Comparison of ENCODE assay signal across 8 cellular contexts in genomic region chr6:33208089-33208967, GRCh38. TPM values are rescaled to one million over a fixed set of nuclear protein-coding genes. Genes with fewer than 3 reads are reported as not detected.
A peak's percentile ranks its signal among the peaks of the same experiment; 100 is the strongest.
DNase-seq lines count a peak whose midpoint lies in the region; ATAC-seq and TF ChIP-seq lines count a peak whose summit lies in the region.

Gene RING1 (plus strand): TSS chr6:33208500. CDS start chr6:33208823, 323 bp downstream.

- H3K27ac Mint-ChIP-seq in HFFc6: peak within 1 kb of the TSS; percentile 97
- peak within 1 kb of the TSS; percentile 89 for H3K27ac Mint-ChIP-seq in activated CD4-positive, alpha-beta T cell treated with anti-CD3 and anti-CD28 coated beads for 36 hours
- peak within 1 kb of the TSS; percentile 98 for H3K27ac Mint-ChIP-seq in chondrocyte (ENCODE audit: unreplicated experiment)

- H3K4me1 Mint-ChIP-seq in HFFc6 (ENCODE audit: low read depth) (peaks cover 58% of the 10 kb centered on the region), chondrocyte (ENCODE audit: low read depth) (peaks cover 63% of the 10 kb centered on the region)
- H3K4me1 Mint-ChIP-seq in activated CD4-positive, alpha-beta T cell treated with anti-CD3 and anti-CD28 coated beads for 36 hours: peaks cover 55% of the 10 kb centered on the region

- CTCF ChIA-PET in activated CD4-positive, alpha-beta T cell treated with anti-CD3 and anti-CD28 coated beads for 36 hours (lab: Charles Lee): interaction anchor here (0.6 to 2.9 kb wide), 7 partner anchors 11 to 955 kb away, joined by 3 to 22 read pairs (median 3); partner anchors contain the start of genes RPS18 and VPS52

- ATAC-seq in activated CD4-positive, alpha-beta T cell treated with anti-CD3 and anti-CD28 coated beads for 36 hours: peak; percentile 20
- no peak for ATAC-seq in HG02884 (IDR thresholded peaks at IDR 0.05; ENCODE audit: unreplicated experiment)

- H3K4me3 Mint-ChIP-seq in HFFc6: peak within 1 kb of the TSS; percentile 91
- peak within 1 kb of the TSS; percentile 80 for H3K4me3 Mint-ChIP-seq in activated CD4-positive, alpha-beta T cell treated with anti-CD3 and anti-CD28 coated beads for 36 hours
- H3K4me3 Mint-ChIP-seq in chondrocyte (ENCODE audit: unreplicated experiment): peak within 1 kb of the TSS; percentile 96

- H3K27me3 Mint-ChIP-seq in HFFc6 (ENCODE audit: insufficient read depth): peaks cover 13% of the 10 kb centered on the region
- H3K27me3 Mint-ChIP-seq in activated CD4-positive, alpha-beta T cell treated with anti-CD3 and anti-CD28 coated beads for 36 hours: peaks cover 8% of the 10 kb centered on the region
- no peaks in the 10 kb centered on the region for H3K27me3 Mint-ChIP-seq in chondrocyte (ENCODE audit: low read depth)

- intact Hi-C loops in activated CD4-positive, alpha-beta T cell treated with anti-CD3 and anti-CD28 coated beads for 36 hours (cut with DNase I, micrococcal nuclease): loop anchor here (1.0 to 10.0 kb wide), 10 partner anchors 41 to 1544 kb away; partner anchors contain the start of genes C6orf47 (in 1 of the 2), CLIC1 (in 1 of the 2), CSNK2B (in 1 of the 2) and CUTA (in 1 of the 2)

- peak; percentile 79 for DNase-seq in ELR (ENCODE audit: low read depth)
- peak; percentile 61 for DNase-seq in HFFc6
- peak; percentile 75 for DNase-seq in NCI-H345 (lab: John Stamatoyannopoulos, UW)
- peak; percentile 92 for DNase-seq in activated CD4-positive, alpha-beta T cell treated with anti-CD3 and anti-CD28 coated beads for 36 hours
- DNase-seq in chondrocyte (ENCODE audit: low spot score): no peak
- DNase-seq in kidney glomerular epithelial cell (lab: John Stamatoyannopoulos, UW): peak; percentile 56
- DNase-seq in stimulated activated CD4-positive, alpha-beta T cell treated with anti-CD3 and anti-CD28 coated beads, Interleukin-15, amount 100 ng/mL, for 24 hours: peak; percentile 91

- no peak for TF ChIP-seq CTCF in HFFc6 (IDR thresholded peaks at IDR 0.05)
- no peak for TF ChIP-seq CTCF in chondrocyte (IDR thresholded peaks at IDR 0.05)

- H3K36me3 Mint-ChIP-seq in HFFc6 (ENCODE audit: low read depth): peaks cover 35% of the 10 kb centered on the region
- peaks cover 33% of the 10 kb centered on the region for H3K36me3 Mint-ChIP-seq in activated CD4-positive, alpha-beta T cell treated with anti-CD3 and anti-CD28 coated beads for 36 hours (ENCODE audit: low read depth)
- peaks cover 13% of the 10 kb centered on the region for H3K36me3 Mint-ChIP-seq in chondrocyte (ENCODE audit: low read depth)

- no peaks in the 10 kb centered on the region for H3K9me3 Mint-ChIP-seq in HFFc6
- no peaks in the 10 kb centered on the region for H3K9me3 Mint-ChIP-seq in activated CD4-positive, alpha-beta T cell treated with anti-CD3 and anti-CD28 coated beads for 36 hours (ENCODE audit: low read depth)
- no peaks in the 10 kb centered on the region for H3K9me3 Mint-ChIP-seq in chondrocyte (ENCODE audit: low read depth)

- POLR2A ChIA-PET in activated CD4-positive, alpha-beta T cell treated with anti-CD3 and anti-CD28 coated beads for 36 hours (lab: Charles Lee): interaction anchor here (0.5 to 1.6 kb wide), 6 partner anchors 9 to 236 kb away, joined by 3 to 7 read pairs (median 5); partner anchors contain the start of genes RPS18, VPS52 and ZBTB22

RNA-seq across cellular contexts. Expression of gene RING1, which starts in this region (rescaled TPM):
- 10 to 100 TPM; 43.4 to 55.1 (median 52.1) TPM for total RNA-seq in HFFc6 (2021; fragmentation: NEBNext Ultra II Directional; extraction: Animal tissue kit (Norgen Biotek cat#: 25700))
- total RNA-seq in activated CD4-positive, alpha-beta T cell treated with anti-CD3 and anti-CD28 coated beads for 36 hours: 10 to 100 TPM; 28.3 to 39.3 TPM
- 42.8 to 49.7 TPM (median 44.5 TPM) in 3 replicates for total RNA-seq in chondrocyte
